30 cellular contexts compared by ENCODE assay signal in the genomic region with DNA sequence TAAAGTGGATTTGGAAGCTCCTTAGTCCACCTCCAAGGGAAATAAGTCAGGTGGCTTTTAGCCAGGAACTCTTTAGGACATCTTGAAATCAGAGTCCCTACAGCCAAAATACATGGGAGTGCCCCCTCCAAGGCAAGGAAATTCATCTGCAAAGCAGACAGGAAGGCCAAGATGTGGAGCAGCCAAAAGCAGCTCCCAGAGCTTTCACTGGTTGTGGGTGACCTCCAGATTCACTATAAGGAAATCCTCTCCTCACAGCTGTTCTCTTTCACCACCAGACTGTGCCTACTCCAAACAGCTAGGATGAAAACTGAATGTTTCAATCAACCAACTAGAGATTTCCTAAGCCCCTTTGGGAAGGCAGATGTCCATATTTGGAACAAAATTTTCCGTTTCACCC. TPM values are rescaled to one million over a fixed set of nuclear protein-coding genes. Genes with fewer than 3 reads are reported as not detected.
DNase-seq lines count a peak whose midpoint lies in the region; ATAC-seq lines count a peak whose summit lies in the region.
"Had no signal": no experiment of that assay in that cellular context is flagged by ENCODE, and none has a peak within 500 bp of the region (broad histone marks: within the 10 kb centered on the region; RNA-seq: fewer than 3 reads in every experiment).

No MANE protein-coding gene starts in this region.

- peaks cover 11% of the 10 kb centered on the region for H3K36me3 Mint-ChIP-seq in activated naive CD8-positive, alpha-beta T cell
- H3K36me3 Mint-ChIP-seq in activated naive CD8-positive, alpha-beta T cell treated with anti-CD3 and anti-CD28 coated beads for 36 hours, result peaks cover 25% of the 10 kb centered on the region
- H3K36me3 Mint-ChIP-seq in T-cell, result peaks cover 39% of the 10 kb centered on the region

- no peaks in the 10 kb centered on the region for H3K27me3 ChIP-seq in aorta (ENCODE audit: control insufficient read depth in 1 of 2, insufficient read depth in 2 of 2, low read length in 1 of 2)
- H3K27me3 ChIP-seq: colonic mucosa, thyroid gland had no signal

- CTCF ChIA-PET in T-cell (lab: Charles Lee), result interaction anchor here in 1 of 2 donors (0.6 kb wide), 1 partner anchor 72 kb away, joined by 3 read pairs; no protein-coding TSS in a partner anchor

- H3K36me3 ChIP-seq in aorta (ENCODE audit: control insufficient read depth in 1 of 2, insufficient read depth in 2 of 2, low read length in 1 of 2), result peaks cover 0 to 4% of the 10 kb centered on the region in 2 donors
- H3K36me3 ChIP-seq: colonic mucosa, HAP-1, neutrophil, thyroid gland had no signal

- no peaks in the 10 kb centered on the region for H3K27me3 Mint-ChIP-seq in activated naive CD8-positive, alpha-beta T cell
- no peaks in the 10 kb centered on the region for H3K27me3 Mint-ChIP-seq in activated naive CD8-positive, alpha-beta T cell treated with anti-CD3 and anti-CD28 coated beads for 36 hours
- no peaks in the 10 kb centered on the region for H3K27me3 Mint-ChIP-seq in T-cell
- H3K27me3 Mint-ChIP-seq: effector memory CD8-positive, alpha-beta T cell; stimulated activated naive CD8-positive, alpha-beta T cell treated with anti-CD3 and anti-CD28 coated beads, Interleukin-15, amount 100 ng/mL, for 72 hours had no signal

- 17 to 31% methylated on average over 1 of the region's 1 CpG for WGBS in aorta, 2 donors

- peaks cover 92% of the 10 kb centered on the region for H3K4me1 Mint-ChIP-seq in activated naive CD8-positive, alpha-beta T cell (ENCODE audit: low read depth)
- peaks cover 78% of the 10 kb centered on the region for H3K4me1 Mint-ChIP-seq in activated naive CD8-positive, alpha-beta T cell treated with anti-CD3 and anti-CD28 coated beads for 36 hours
- H3K4me1 Mint-ChIP-seq in T-cell, result peaks cover 85 to 94% (median 92%) of the 10 kb centered on the region in 3 donors

- H3K9me3 ChIP-seq in aorta (ENCODE audit: control insufficient read depth, low read length), result no peaks in the 10 kb centered on the region
- H3K9me3 ChIP-seq: Caco-2, colonic mucosa, HAP-1, neutrophil, thyroid gland had no signal

- intact Hi-C loops in left ventricle myocardium superior (cut with micrococcal nuclease), result no loop called here
- intact Hi-C loops in aorta (cut with DNase I), result no loop called here

- DNase-seq in activated naive CD8-positive, alpha-beta T cell treated with anti-CD3 and anti-CD28 coated beads for 36 hours, result no peak
- DNase-seq in T-cell, result no peak
- no peak for DNase-seq in left ventricle myocardium superior
- DNase-seq in aorta, result no peak
- DNase-seq in NCI-H146 treated with DMSO at 0.1 percent for 48 hours (lab: John Stamatoyannopoulos, UW; ENCODE audit: unreplicated experiment), result no peak
- no peak for DNase-seq in NCI-H1092 (lab: John Stamatoyannopoulos, UW)
- DNase-seq: activated CD4-positive, alpha-beta T cell treated with anti-CD3 and anti-CD28 coated beads for 4 hours; activated naive CD4-positive, alpha-beta T cell treated with anti-CD3 and anti-CD28 coated beads for 36 hours; activated T-cell treated with anti-CD3 and anti-CD28 coated beads, Interleukin-2, amount 50 U/mL, for 4 hours; amygdala; Caco-2; colonic mucosa; DMS79; effector memory CD8-positive, alpha-beta T cell; erythroblast; foreskin fibroblast; GDM1; NCI-H1694; NCI-H446 treated with DMSO at 0.1 percent for 48 hours; OCI-M1; stimulated activated naive CD8-positive, alpha-beta T cell treated with anti-CD3 and anti-CD28 coated beads, Interleukin-15, amount 100 ng/mL, for 72 hours; thyroid gland had no signal

- no peak overlapping the region for H3K4me3 ChIP-seq in aorta (ENCODE audit: low read length in 2 of 2)
- H3K4me3 ChIP-seq: colonic mucosa, HAP-1, K562, skin epidermis, thyroid gland had no signal

- ATAC-seq in T-cell (replicated peaks in 1 of 4), result no peak
- peak; percentile 93 for ATAC-seq in left ventricle myocardium superior
- no peak for ATAC-seq in aorta (ENCODE audit: low FRiP score)
- ATAC-seq in GM19455 (IDR thresholded peaks at IDR 0.05; ENCODE audit: unreplicated experiment), result no peak
- ATAC-seq: activated T-cell treated with anti-CD3 and anti-CD28 coated beads, Interleukin-2, amount 50 U/mL, for 4 hours; effector memory CD8-positive, alpha-beta T cell; K562; SK-N-SH treated with all-trans-retinoic acid at 6 μM for 48 hours; stimulated activated naive CD8-positive, alpha-beta T cell treated with anti-CD3 and anti-CD28 coated beads, Interleukin-15, amount 100 ng/mL, for 72 hours had no signal

- no peak overlapping the region for H3K4me3 Mint-ChIP-seq in activated naive CD8-positive, alpha-beta T cell
- no peak overlapping the region for H3K4me3 Mint-ChIP-seq in activated naive CD8-positive, alpha-beta T cell treated with anti-CD3 and anti-CD28 coated beads for 36 hours
- peak overlapping the region in 1 of 3 donors; percentile 59 for H3K4me3 Mint-ChIP-seq in T-cell
- H3K4me3 Mint-ChIP-seq: activated naive CD4-positive, alpha-beta T cell treated with anti-CD3 and anti-CD28 coated beads for 36 hours; activated T-cell treated with anti-CD3 and anti-CD28 coated beads, Interleukin-2, amount 50 U/mL, for 4 hours; effector memory CD8-positive, alpha-beta T cell; stimulated activated naive CD8-positive, alpha-beta T cell treated with anti-CD3 and anti-CD28 coated beads, Interleukin-15, amount 100 ng/mL, for 72 hours; T-helper 2 cell treated with Interferon-gamma antibody and Interleukin-4, amounts not matched to agents 5 μg/mL and 100 μg/mL, for 36 hours had no signal

- peak overlapping the region; percentile 38 to 40 for H3K27ac ChIP-seq in aorta (ENCODE audit: low read depth in 1 of 2, low read length in 2 of 2)
- H3K27ac ChIP-seq: colonic mucosa, neutrophil, skin epidermis, thyroid gland had no signal

- POLR2A ChIA-PET in T-cell (lab: Charles Lee), result interaction anchor here in 1 of 2 donors (0.6 to 1.0 kb wide), 2 partner anchors 10 to 360 kb away, joined by 3 to 4 read pairs; no protein-coding TSS in a partner anchor

- H3K4me1 ChIP-seq in aorta (ENCODE audit: control insufficient read depth in 1 of 2, insufficient read depth in 2 of 2, low read length in 2 of 2), result peaks cover 0 to 9% of the 10 kb centered on the region in 2 donors
- H3K4me1 ChIP-seq: Caco-2, colonic mucosa had no signal

- H3K9me3 Mint-ChIP-seq in activated naive CD8-positive, alpha-beta T cell (ENCODE audit: low read depth), result no peaks in the 10 kb centered on the region
- H3K9me3 Mint-ChIP-seq in activated naive CD8-positive, alpha-beta T cell treated with anti-CD3 and anti-CD28 coated beads for 36 hours, result no peaks in the 10 kb centered on the region
- H3K9me3 Mint-ChIP-seq in T-cell, result no peaks in the 10 kb centered on the region
- H3K9me3 Mint-ChIP-seq: activated naive CD4-positive, alpha-beta T cell treated with anti-CD3 and anti-CD28 coated beads for 36 hours; activated T-cell treated with anti-CD3 and anti-CD28 coated beads, Interleukin-2, amount 50 U/mL, for 4 hours; effector memory CD8-positive, alpha-beta T cell; stimulated activated naive CD8-positive, alpha-beta T cell treated with anti-CD3 and anti-CD28 coated beads, Interleukin-15, amount 100 ng/mL, for 72 hours; T-helper 2 cell treated with Interferon-gamma antibody and Interleukin-4, amounts not matched to agents 5 μg/mL and 100 μg/mL, for 36 hours had no signal

- peak overlapping the region; percentile 47 for H3K27ac Mint-ChIP-seq in activated naive CD8-positive, alpha-beta T cell
- no peak overlapping the region for H3K27ac Mint-ChIP-seq in activated naive CD8-positive, alpha-beta T cell treated with anti-CD3 and anti-CD28 coated beads for 36 hours
- H3K27ac Mint-ChIP-seq in T-cell, result peak overlapping the region; percentile 42 to 95
- H3K27ac Mint-ChIP-seq: activated naive CD4-positive, alpha-beta T cell treated with anti-CD3 and anti-CD28 coated beads for 36 hours; effector memory CD8-positive, alpha-beta T cell; stimulated activated naive CD8-positive, alpha-beta T cell treated with anti-CD3 and anti-CD28 coated beads, Interleukin-15, amount 100 ng/mL, for 72 hours had no signal

RNA-seq across cellular contexts. Expression of gene TTC9, which starts 6.7 kb away (rescaled TPM):
- total RNA-seq in activated naive CD8-positive, alpha-beta T cell treated with anti-CD3 and anti-CD28 coated beads for 36 hours, result 1 to 10 TPM; 4.9 to 5.4 TPM
- total RNA-seq in T-cell (10 to 100 TPM; 14.4 to 23.4 (median 17.8) TPM), left ventricle myocardium superior (0.67 TPM), aorta (1 to 10 TPM; 2.7 to 2.9 TPM)
- 1 to 10 TPM; 1.6 to 2.8 TPM for polyA plus RNA-seq in aorta
- polyA plus RNA-seq: K562 had no signal

RNA-seq across cellular contexts. Expression of gene MED6, which starts 47.9 kb away (rescaled TPM):
- 10 to 100 TPM; 62.3 to 66.6 TPM for total RNA-seq in activated naive CD8-positive, alpha-beta T cell treated with anti-CD3 and anti-CD28 coated beads for 36 hours
- total RNA-seq in T-cell (10 to 100 TPM; 45.1 to 96.4 (median 53.3) TPM), left ventricle myocardium superior (18.6 TPM), aorta (10 to 100 TPM; 31.5 to 40.1 TPM)
- 10 to 100 TPM; 15.5 to 24.8 TPM for polyA plus RNA-seq in aorta
